32 cellular contexts compared by ENCODE assay signal in the genomic region with DNA sequence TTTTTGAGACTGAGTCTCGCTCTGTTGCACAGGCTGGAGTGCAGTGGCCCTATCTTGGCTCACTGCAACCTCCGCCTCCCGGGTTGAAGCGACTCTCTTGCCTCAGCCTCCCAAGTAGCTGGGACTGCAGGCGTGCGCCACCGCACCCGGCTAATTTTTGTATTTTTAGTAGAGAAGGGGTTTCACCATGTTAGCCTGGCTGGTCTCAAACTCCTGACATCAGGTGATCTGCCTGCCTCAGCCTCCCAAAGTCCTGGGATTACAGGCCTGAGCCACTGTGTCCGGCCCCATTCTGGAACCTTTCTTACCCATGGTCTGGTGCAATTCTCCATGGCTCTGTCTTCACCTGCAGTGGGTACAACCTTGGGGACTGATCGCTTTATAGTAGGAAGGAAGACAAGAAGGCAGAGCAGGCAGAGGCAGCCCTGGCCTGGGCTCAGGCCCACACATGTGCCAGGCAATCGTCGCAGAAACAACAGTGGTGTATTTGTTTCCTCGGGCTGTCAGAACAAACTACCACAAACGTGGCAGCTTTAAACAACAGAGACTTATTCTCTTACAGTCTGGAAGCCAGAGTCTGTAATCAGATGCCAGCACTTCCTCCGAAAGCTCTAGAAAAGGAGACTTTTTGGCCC. TPM values are rescaled to one million over a fixed set of nuclear protein-coding genes. Genes with fewer than 3 reads are reported as not detected.
DNase-seq lines count a peak whose midpoint lies in the region; ATAC-seq and TF ChIP-seq lines count a peak whose summit lies in the region.
"Had no signal": no experiment of that assay in that cellular context is flagged by ENCODE, and none has a peak within 500 bp of the region (broad histone marks: within the 10 kb centered on the region; RNA-seq: fewer than 3 reads in every experiment).

No MANE protein-coding gene starts in this region.

- H3K36me3 Mint-ChIP-seq in activated naive CD8-positive, alpha-beta T cell treated with anti-CD3 and anti-CD28 coated beads, Interleukin-2, amount 10 ng/mL, durations not matched to agents 7 days and 5 days: peaks cover 1% of the 10 kb centered on the region
- H3K36me3 Mint-ChIP-seq in activated naive CD8-positive, alpha-beta T cell treated with anti-CD3 and anti-CD28 coated beads, Interleukin-2, amount 50 U/mL, for 24 hours (ENCODE audit: low read depth): no peaks in the 10 kb centered on the region
- H3K36me3 Mint-ChIP-seq in naive thymus-derived CD8-positive, alpha-beta T cell: no peaks in the 10 kb centered on the region
- peaks cover 7% of the 10 kb centered on the region for H3K36me3 Mint-ChIP-seq in glutamatergic neuron (ENCODE audit: unreplicated experiment)
- no peaks in the 10 kb centered on the region for H3K36me3 Mint-ChIP-seq in type B pancreatic cell
- H3K36me3 Mint-ChIP-seq: activated naive CD4-positive, alpha-beta T cell treated with anti-CD3 and anti-CD28 coated beads, Interleukin-2, amount 50 U/mL, for 24 hours; IgD-negative memory B cell; mesothelial cell of epicardium; stimulated activated naive B cell treated with anti-CD40 and anti-IgM and Interleukin-4, amounts not matched to agents 10 μg/mL and 1 μg/mL and 100 μg/mL, for 72 hours had no signal

- H3K4me3 Mint-ChIP-seq in activated naive CD8-positive, alpha-beta T cell treated with anti-CD3 and anti-CD28 coated beads, Interleukin-2, amount 10 ng/mL, durations not matched to agents 7 days and 5 days: no peak overlapping the region
- no peak overlapping the region for H3K4me3 Mint-ChIP-seq in activated naive CD8-positive, alpha-beta T cell treated with anti-CD3 and anti-CD28 coated beads, Interleukin-2, amount 50 U/mL, for 24 hours
- H3K4me3 Mint-ChIP-seq in naive thymus-derived CD8-positive, alpha-beta T cell: peak overlapping the region in 3 of 10 donors; percentile 22 to 51 (median 26)
- H3K4me3 Mint-ChIP-seq in glutamatergic neuron (ENCODE audit: unreplicated experiment) (no peak overlapping the region), type B pancreatic cell (no peak overlapping the region)
- H3K4me3 Mint-ChIP-seq: activated naive CD4-positive, alpha-beta T cell treated with anti-CD3 and anti-CD28 coated beads, Interleukin-2, amount 50 U/mL, for 24 hours; H9; IgD-negative memory B cell; mesothelial cell of epicardium; nephron progenitor cell; stimulated activated naive B cell treated with anti-CD40 and anti-IgM and Interleukin-4, amounts not matched to agents 10 μg/mL and 1 μg/mL and 100 μg/mL, for 72 hours had no signal

- H3K27me3 Mint-ChIP-seq in activated naive CD8-positive, alpha-beta T cell treated with anti-CD3 and anti-CD28 coated beads, Interleukin-2, amount 10 ng/mL, durations not matched to agents 7 days and 5 days: peaks cover 3% of the 10 kb centered on the region
- H3K27me3 Mint-ChIP-seq in activated naive CD8-positive, alpha-beta T cell treated with anti-CD3 and anti-CD28 coated beads, Interleukin-2, amount 50 U/mL, for 24 hours: no peaks in the 10 kb centered on the region
- no peaks in the 10 kb centered on the region for H3K27me3 Mint-ChIP-seq in naive thymus-derived CD8-positive, alpha-beta T cell
- peaks cover 5% of the 10 kb centered on the region for H3K27me3 Mint-ChIP-seq in glutamatergic neuron (ENCODE audit: unreplicated experiment)
- H3K27me3 Mint-ChIP-seq in type B pancreatic cell: peaks cover 3% of the 10 kb centered on the region
- H3K27me3 Mint-ChIP-seq: activated naive CD4-positive, alpha-beta T cell treated with anti-CD3 and anti-CD28 coated beads, Interleukin-2, amount 50 U/mL, for 24 hours; stimulated activated naive B cell treated with anti-CD40 and anti-IgM and Interleukin-4, amounts not matched to agents 10 μg/mL and 1 μg/mL and 100 μg/mL, for 72 hours had no signal

- POLR2A ChIA-PET in activated naive CD8-positive, alpha-beta T cell treated with anti-CD3 and anti-CD28 coated beads, Interleukin-2, amount 10 ng/mL, durations not matched to agents 7 days and 5 days (lab: Charles Lee): interaction anchor here (0.7 to 0.8 kb wide), 2 partner anchors 12 to 124 kb away, joined by 5 to 7 read pairs; no protein-coding TSS in a partner anchor
- POLR2A ChIA-PET in naive thymus-derived CD8-positive, alpha-beta T cell (lab: Charles Lee): no interaction called here

- H3K9me3 Mint-ChIP-seq in activated naive CD8-positive, alpha-beta T cell treated with anti-CD3 and anti-CD28 coated beads, Interleukin-2, amount 10 ng/mL, durations not matched to agents 7 days and 5 days: no peaks in the 10 kb centered on the region
- H3K9me3 Mint-ChIP-seq in activated naive CD8-positive, alpha-beta T cell treated with anti-CD3 and anti-CD28 coated beads, Interleukin-2, amount 50 U/mL, for 24 hours: no peaks in the 10 kb centered on the region
- no peaks in the 10 kb centered on the region for H3K9me3 Mint-ChIP-seq in naive thymus-derived CD8-positive, alpha-beta T cell
- H3K9me3 Mint-ChIP-seq in glutamatergic neuron (ENCODE audit: unreplicated experiment) (peaks cover 2% of the 10 kb centered on the region), type B pancreatic cell (no peaks in the 10 kb centered on the region)
- H3K9me3 Mint-ChIP-seq: activated naive CD4-positive, alpha-beta T cell treated with anti-CD3 and anti-CD28 coated beads, Interleukin-2, amount 50 U/mL, for 24 hours; H9; IgD-negative memory B cell; mesothelial cell of epicardium; nephron progenitor cell; stimulated activated naive B cell treated with anti-CD40 and anti-IgM and Interleukin-4, amounts not matched to agents 10 μg/mL and 1 μg/mL and 100 μg/mL, for 72 hours had no signal

- H3K27ac Mint-ChIP-seq in activated naive CD8-positive, alpha-beta T cell treated with anti-CD3 and anti-CD28 coated beads, Interleukin-2, amount 10 ng/mL, durations not matched to agents 7 days and 5 days: peak overlapping the region; percentile 41
- H3K27ac Mint-ChIP-seq in activated naive CD8-positive, alpha-beta T cell treated with anti-CD3 and anti-CD28 coated beads, Interleukin-2, amount 50 U/mL, for 24 hours: no peak overlapping the region
- peak overlapping the region in 8 of 10 donors; percentile 10 to 82 (median 65) for H3K27ac Mint-ChIP-seq in naive thymus-derived CD8-positive, alpha-beta T cell
- no peak overlapping the region for H3K27ac Mint-ChIP-seq in glutamatergic neuron (ENCODE audit: unreplicated experiment)
- no peak overlapping the region for H3K27ac Mint-ChIP-seq in type B pancreatic cell
- H3K27ac Mint-ChIP-seq: activated naive CD4-positive, alpha-beta T cell treated with anti-CD3 and anti-CD28 coated beads, Interleukin-2, amount 50 U/mL, for 24 hours; IgD-negative memory B cell; mesothelial cell of epicardium; nephron progenitor cell; progenitor cell of endocrine pancreas; stimulated activated naive B cell treated with anti-CD40 and anti-IgM and Interleukin-4, amounts not matched to agents 10 μg/mL and 1 μg/mL and 100 μg/mL, for 72 hours had no signal

- ATAC-seq in activated naive CD8-positive, alpha-beta T cell treated with anti-CD3 and anti-CD28 coated beads, Interleukin-2, amount 10 ng/mL, durations not matched to agents 7 days and 5 days (ENCODE audit: low read depth): no peak
- no peak for ATAC-seq in activated naive CD8-positive, alpha-beta T cell treated with anti-CD3 and anti-CD28 coated beads, Interleukin-2, amount 50 U/mL, for 24 hours
- ATAC-seq in naive thymus-derived CD8-positive, alpha-beta T cell: no peak
- ATAC-seq in HG02588 (IDR thresholded peaks at IDR 0.05; ENCODE audit: unreplicated experiment): no peak
- ATAC-seq: A549, esophagus mucosa, gastroesophageal sphincter, left colon had no signal

- no peak for DNase-seq in activated naive CD8-positive, alpha-beta T cell treated with anti-CD3 and anti-CD28 coated beads, Interleukin-2, amount 10 ng/mL, durations not matched to agents 7 days and 5 days
- no peak for DNase-seq in activated naive CD8-positive, alpha-beta T cell treated with anti-CD3 and anti-CD28 coated beads, Interleukin-2, amount 50 U/mL, for 24 hours
- DNase-seq in epidermal melanocyte (ENCODE audit: insufficient read length, low spot score): peak; percentile 52
- no peak for DNase-seq in naive thymus-derived CD8-positive, alpha-beta T cell
- DNase-seq in NCI-H345 treated with DMSO at 0.1 percent for 48 hours (lab: John Stamatoyannopoulos, UW; ENCODE audit: unreplicated experiment): no peak
- no peak for DNase-seq in glutamatergic neuron
- no peak for DNase-seq in type B pancreatic cell (ENCODE audit: extremely low spot score, unreplicated experiment)
- DNase-seq: activated CD4-positive, alpha-beta T cell treated with anti-CD3 and anti-CD28 coated beads for 1 hour; activated CD8-positive, alpha-beta memory T cell treated with anti-CD3 and anti-CD28 coated beads for 24 hours; activated T-cell treated with anti-CD3 and anti-CD28 coated beads, Interleukin-2, amount 50 U/mL, for 48 hours; cerebellar nuclear complex; effector memory CD4-positive, alpha-beta T cell; H9; MG63; NCI-H1417; NCI-H2107; NCI-H510A; nephron progenitor cell; stimulated activated CD4-positive, alpha-beta T cell treated with anti-CD3 and anti-CD28 coated beads, Interleukin-2, amount 100 ng/mL, for 24 hours; stimulated activated naive B cell treated with anti-CD40 and anti-IgM and Interleukin-4, amounts not matched to agents 10 μg/mL and 1 μg/mL and 100 μg/mL, for 72 hours; T-helper 1 cell; tibial artery had no signal

- H3K4me1 Mint-ChIP-seq in activated naive CD8-positive, alpha-beta T cell treated with anti-CD3 and anti-CD28 coated beads, Interleukin-2, amount 10 ng/mL, durations not matched to agents 7 days and 5 days: peaks cover 39% of the 10 kb centered on the region
- H3K4me1 Mint-ChIP-seq in activated naive CD8-positive, alpha-beta T cell treated with anti-CD3 and anti-CD28 coated beads, Interleukin-2, amount 50 U/mL, for 24 hours: peaks cover 34% of the 10 kb centered on the region
- H3K4me1 Mint-ChIP-seq in naive thymus-derived CD8-positive, alpha-beta T cell: peaks cover 22 to 52% (median 42%) of the 10 kb centered on the region in 4 donors
- H3K4me1 Mint-ChIP-seq in glutamatergic neuron (ENCODE audit: low read depth, unreplicated experiment): peaks cover 4% of the 10 kb centered on the region
- H3K4me1 Mint-ChIP-seq in type B pancreatic cell (ENCODE audit: unreplicated experiment): peaks cover 34% of the 10 kb centered on the region
- H3K4me1 Mint-ChIP-seq: H9 had no signal

- TF ChIP-seq CTCF in glutamatergic neuron (IDR thresholded peaks at IDR 0.05; ENCODE audit: partially characterized antibody, unreplicated experiment) (no peak), type B pancreatic cell (conservative IDR thresholded peaks at IDR 0.05) (no peak)

RNA-seq across cellular contexts. Expression of gene PTGDR2, which starts 4.0 kb away (rescaled TPM):
- total RNA-seq in activated naive CD8-positive, alpha-beta T cell treated with anti-CD3 and anti-CD28 coated beads, Interleukin-2, amount 10 ng/mL, durations not matched to agents 7 days and 5 days: 1 to 10 TPM; 2.5 to 2.9 TPM
- under 1 TPM in 1 of 2 experiments, not detected in 1; 0.16 TPM for total RNA-seq in naive thymus-derived CD8-positive, alpha-beta T cell
- polyA plus RNA-seq in naive thymus-derived CD8-positive, alpha-beta T cell: under 1 TPM in 1 of 3 donors, not detected in 2; 0.16 TPM
- 0.32 TPM for total RNA-seq in glutamatergic neuron (ENCODE audit: unreplicated experiment)
- total RNA-seq in type B pancreatic cell (ENCODE audit: low replicate concordance): 2.6 and 7.9 TPM in 2 replicates
- total RNA-seq: H9 had no signal

RNA-seq across cellular contexts. Expression of gene ZP1, which starts 7.6 kb away (rescaled TPM):
- under 1 TPM; 0.44 to 0.60 TPM for total RNA-seq in activated naive CD8-positive, alpha-beta T cell treated with anti-CD3 and anti-CD28 coated beads, Interleukin-2, amount 10 ng/mL, durations not matched to agents 7 days and 5 days
- total RNA-seq in naive thymus-derived CD8-positive, alpha-beta T cell: not detected
- polyA plus RNA-seq in naive thymus-derived CD8-positive, alpha-beta T cell: not detected
- total RNA-seq in glutamatergic neuron (ENCODE audit: unreplicated experiment) (not detected), type B pancreatic cell (ENCODE audit: low replicate concordance) (not detected in 2 replicates)
- total RNA-seq: esophagus mucosa, gastroesophageal sphincter, H9, progenitor cell of endocrine pancreas, skeletal muscle tissue had no signal
- polyA plus RNA-seq: IgD-negative memory B cell had no signal

RNA-seq across cellular contexts. Expression of gene CCDC86, which starts 17.8 kb away (rescaled TPM):
- total RNA-seq in activated naive CD8-positive, alpha-beta T cell treated with anti-CD3 and anti-CD28 coated beads, Interleukin-2, amount 10 ng/mL, durations not matched to agents 7 days and 5 days: 10 to 100 TPM; 16.9 to 17.1 TPM
- total RNA-seq in naive thymus-derived CD8-positive, alpha-beta T cell: 10 to 100 TPM; 11.3 to 12.0 TPM
- 10 to 100 TPM; 10.8 to 27.1 (median 18.5) TPM for polyA plus RNA-seq in naive thymus-derived CD8-positive, alpha-beta T cell
- total RNA-seq in glutamatergic neuron (ENCODE audit: unreplicated experiment): 12.7 TPM
- total RNA-seq in type B pancreatic cell (ENCODE audit: low replicate concordance): 25.2 and 31.1 TPM in 2 replicates

RNA-seq across cellular contexts. Expression of gene PRPF19, which starts 46.7 kb away (rescaled TPM):
- 100 to 1,000 TPM in 1 of 2 experiments, 10 to 100 TPM in 1; 97.7 to 103 TPM for total RNA-seq in activated naive CD8-positive, alpha-beta T cell treated with anti-CD3 and anti-CD28 coated beads, Interleukin-2, amount 10 ng/mL, durations not matched to agents 7 days and 5 days
- 10 to 100 TPM; 94.0 to 98.8 TPM for total RNA-seq in naive thymus-derived CD8-positive, alpha-beta T cell
- polyA plus RNA-seq in naive thymus-derived CD8-positive, alpha-beta T cell: 10 to 100 TPM; 14.2 to 19.5 (median 17.8) TPM
- total RNA-seq in glutamatergic neuron (ENCODE audit: unreplicated experiment) (74.4 TPM), type B pancreatic cell (ENCODE audit: low replicate concordance) (105 and 120 TPM in 2 replicates)

RNA-seq across cellular contexts. Expression of gene TMEM109, which starts 54.2 kb away (rescaled TPM):
- 100 to 1,000 TPM in 1 of 2 experiments, 10 to 100 TPM in 1; 97.8 to 102 TPM for total RNA-seq in activated naive CD8-positive, alpha-beta T cell treated with anti-CD3 and anti-CD28 coated beads, Interleukin-2, amount 10 ng/mL, durations not matched to agents 7 days and 5 days
- total RNA-seq in naive thymus-derived CD8-positive, alpha-beta T cell: 10 to 100 TPM; 52.4 to 60.5 TPM
- polyA plus RNA-seq in naive thymus-derived CD8-positive, alpha-beta T cell: 100 to 1,000 TPM; 216 to 295 (median 272) TPM
- total RNA-seq in glutamatergic neuron (ENCODE audit: unreplicated experiment) (4.0 TPM), type B pancreatic cell (ENCODE audit: low replicate concordance) (83.0 and 97.5 TPM in 2 replicates)

Comparison
In these comparisons a context has a peak if more than half of its experiments do, and no peak if none do; other contexts are left out.
1. H3K27ac Mint-ChIP-seq: peak in activated naive CD8-positive, alpha-beta T cell treated with anti-CD3 and anti-CD28 coated beads, Interleukin-2, amount 10 ng/mL, durations not matched to agents 7 days and 5 days (single experiment) and naive thymus-derived CD8-positive, alpha-beta T cell (8 of 10); none in activated naive CD8-positive, alpha-beta T cell treated with anti-CD3 and anti-CD28 coated beads, Interleukin-2, amount 50 U/mL, for 24 hours (single experiment), glutamatergic neuron (single experiment) and type B pancreatic cell (single experiment).